In genomic region chr9:35258665-35259474, GRCh38 we compare ENCODE assay signal across 8 cellular contexts.
DNase-seq lines count a peak whose midpoint lies in the region; ATAC-seq and TF ChIP-seq lines count a peak whose summit lies in the region.

No MANE protein-coding gene starts in this region.

- H4K8ac ChIP-seq in mesenchymal stem cell (ENCODE audit: low read length) = no peak overlapping the region

- intact Hi-C loops in A673 (cut with micrococcal nuclease; ENCODE audit: unreplicated experiment) = loop anchor here (1.0 kb wide), 1 partner anchor 143 kb away; no protein-coding TSS in a partner anchor

- H3K27me3 ChIP-seq in A673 (replicated peaks; ENCODE audit: insufficient read depth, low read depth, low read length, poor library complexity) (no peaks in the 10 kb centered on the region), mesenchymal stem cell (ENCODE audit: control insufficient read depth in 1 of 2, insufficient read depth in 1 of 2, low read length in 2 of 2) (no peaks in the 10 kb centered on the region)

- CTCF ChIA-PET in A673 (lab: Charles Lee) = interaction anchor here (0.6 to 1.5 kb wide), 7 partner anchors 27 to 295 kb away, joined by 3 to 10 read pairs (median 6); partner anchors contain the start of genes ATOSB and UNC13B
- CTCF ChIA-PET in activated CD4-positive, alpha-beta T cell treated with anti-CD3 and anti-CD28 coated beads, Interleukin-2, amount 10 ng/mL, durations not matched to agents 7 days and 5 days (lab: Charles Lee) = interaction anchor here (0.7 to 0.9 kb wide), 2 partner anchors 142 to 147 kb away, joined by 3 read pairs; no protein-coding TSS in a partner anchor

- in situ Hi-C loops in GM13976 (cut with MboI; ENCODE audit: low sequenced_read_pairs, unreplicated experiment) = no loop called here

- H4K91ac ChIP-seq in mesenchymal stem cell (ENCODE audit: low read length) = no peak overlapping the region

- H2BK15ac ChIP-seq in mesenchymal stem cell (ENCODE audit: low read depth, poor library complexity, severe bottlenecking) = no peak overlapping the region

- H3K4me3 ChIP-seq in A673 (ENCODE audit: low read depth, low read length, poor library complexity, severe bottlenecking) = no peak overlapping the region
- H3K4me3 ChIP-seq in mesenchymal stem cell (ENCODE audit: insufficient read depth in 1 of 2, low read depth in 1 of 2, low read length in 2 of 2) = no peak overlapping the region

- no peaks in the 10 kb centered on the region for H3K79me1 ChIP-seq in mesenchymal stem cell (replicated peaks; ENCODE audit: low read length, poor library complexity, severe bottlenecking)

- no TSS peak for BruUV-seq in A673 (replicated peaks; lab: Mats Ljungman, UMichigan)

- H3K9me3 ChIP-seq in A673 (ENCODE audit: low read depth, low read length, poor library complexity, severe bottlenecking) (no peaks in the 10 kb centered on the region), mesenchymal stem cell (ENCODE audit: control insufficient read depth, low read length) (no peaks in the 10 kb centered on the region)

- DNase-seq in A673 (ENCODE audit: low spot score) (peak; percentile 87), GM13976 (ENCODE audit: low spot score) (peak; percentile 32), NCI-H345 treated with DMSO at 0.1 percent for 48 hours (lab: John Stamatoyannopoulos, UW; ENCODE audit: unreplicated experiment) (peak; percentile 23), endothelial cell (ENCODE audit: low spot score) (peak; percentile 56), mesenchymal stem cell (peak; percentile 81)
- peak; percentile 62 for DNase-seq in activated CD4-positive, alpha-beta T cell treated with anti-CD3 and anti-CD28 coated beads, Interleukin-2, amount 10 ng/mL, durations not matched to agents 7 days and 5 days
- peak; percentile 2 for DNase-seq in stimulated activated CD8-positive, alpha-beta memory T cell treated with anti-CD3 and anti-CD28 coated beads, Interleukin-7, amount 100 ng/mL, for 24 hours (ENCODE audit: low read depth)

- no peak overlapping the region for H2BK5ac ChIP-seq in mesenchymal stem cell (ENCODE audit: low read depth, low read length, poor library complexity, severe bottlenecking)

- H3K4me2 ChIP-seq in mesenchymal stem cell (ENCODE audit: low read length, poor library complexity, severe bottlenecking) = no peak overlapping the region

- H2BK12ac ChIP-seq in mesenchymal stem cell (ENCODE audit: low read length in 2 of 2) = no peak overlapping the region

- H2AFZ ChIP-seq in mesenchymal stem cell (ENCODE audit: low read depth, low read length) = no peak overlapping the region

- H3K4me3 Mint-ChIP-seq in activated CD4-positive, alpha-beta T cell treated with anti-CD3 and anti-CD28 coated beads, Interleukin-2, amount 10 ng/mL, durations not matched to agents 7 days and 5 days = no peak overlapping the region
- H3K4me3 Mint-ChIP-seq in endothelial cell (ENCODE audit: unreplicated experiment) = no peak overlapping the region

- H2AK5ac ChIP-seq in mesenchymal stem cell (ENCODE audit: low read length, severe bottlenecking) = no peak overlapping the region

- no peak overlapping the region for H3K27ac Mint-ChIP-seq in activated CD4-positive, alpha-beta T cell treated with anti-CD3 and anti-CD28 coated beads, Interleukin-2, amount 10 ng/mL, durations not matched to agents 7 days and 5 days
- H3K27ac Mint-ChIP-seq in endothelial cell (ENCODE audit: unreplicated experiment) = no peak overlapping the region

- peaks cover 4% of the 10 kb centered on the region for H3K27me3 Mint-ChIP-seq in activated CD4-positive, alpha-beta T cell treated with anti-CD3 and anti-CD28 coated beads, Interleukin-2, amount 10 ng/mL, durations not matched to agents 7 days and 5 days
- no peaks in the 10 kb centered on the region for H3K27me3 Mint-ChIP-seq in endothelial cell (ENCODE audit: unreplicated experiment)

- peak overlapping the region; percentile 35 for H3K9ac ChIP-seq in mesenchymal stem cell (ENCODE audit: low read length)

- TF ChIP-seq CTCF in A673 (conservative IDR thresholded peaks at IDR 0.05; ENCODE audit: low read depth, low read length) (peak; percentile 79), GM13976 (IDR thresholded peaks at IDR 0.05; ENCODE audit: borderline replicate concordance, control extremely low read depth, extremely low read depth, insufficient read depth, missing control alignments) (peak; percentile 29), endothelial cell (IDR thresholded peaks at IDR 0.05; ENCODE audit: unreplicated experiment) (peak; percentile 31)

- H3K36me3 ChIP-seq in A673 (ENCODE audit: insufficient read depth, low read length, poor library complexity, severe bottlenecking) (no peaks in the 10 kb centered on the region), mesenchymal stem cell (ENCODE audit: control insufficient read depth in 1 of 2, insufficient read depth in 2 of 2, low read depth in 1 of 2, low read length in 2 of 2) (no peaks in the 10 kb centered on the region)

- 32% methylated on average over 3 of the region's 5 CpGs for WGBS in mesenchymal stem cell

- no peak overlapping the region for H3K4ac ChIP-seq in mesenchymal stem cell (ENCODE audit: low read depth in 1 of 2, low read length in 2 of 2)

- POLR2A ChIA-PET in A673 (lab: Charles Lee; ENCODE audit: low non-redundant PET) = no interaction called here
- POLR2A ChIA-PET in activated CD4-positive, alpha-beta T cell treated with anti-CD3 and anti-CD28 coated beads, Interleukin-2, amount 10 ng/mL, durations not matched to agents 7 days and 5 days (lab: Charles Lee) = no interaction called here

- ATAC-seq in HG03457 (IDR thresholded peaks at IDR 0.05; ENCODE audit: unreplicated experiment) = no peak

- H3K27ac ChIP-seq in A673 (ENCODE audit: low read depth, low read length, poor library complexity, severe bottlenecking) (no peak overlapping the region), mesenchymal stem cell (ENCODE audit: low read length, poor library complexity, severe bottlenecking) (no peak overlapping the region)

- H3K14ac ChIP-seq in mesenchymal stem cell (ENCODE audit: low read length in 2 of 2) = no peak overlapping the region

- no peaks in the 10 kb centered on the region for H3K9me3 Mint-ChIP-seq in activated CD4-positive, alpha-beta T cell treated with anti-CD3 and anti-CD28 coated beads, Interleukin-2, amount 10 ng/mL, durations not matched to agents 7 days and 5 days
- no peaks in the 10 kb centered on the region for H3K9me3 Mint-ChIP-seq in endothelial cell (ENCODE audit: unreplicated experiment)

- no peak overlapping the region for H3K18ac ChIP-seq in mesenchymal stem cell (ENCODE audit: low read depth in 1 of 2, low read length in 2 of 2)

- H3K23ac ChIP-seq in mesenchymal stem cell (ENCODE audit: low read length in 2 of 2) = no peak overlapping the region

- H2BK120ac ChIP-seq in mesenchymal stem cell (ENCODE audit: low read depth, low read length) = no peak overlapping the region

- H3K36me3 Mint-ChIP-seq in activated CD4-positive, alpha-beta T cell treated with anti-CD3 and anti-CD28 coated beads, Interleukin-2, amount 10 ng/mL, durations not matched to agents 7 days and 5 days (ENCODE audit: low read depth) = no peaks in the 10 kb centered on the region
- H3K36me3 Mint-ChIP-seq in endothelial cell (ENCODE audit: low read depth, unreplicated experiment) = no peaks in the 10 kb centered on the region

- H3K4me1 Mint-ChIP-seq in activated CD4-positive, alpha-beta T cell treated with anti-CD3 and anti-CD28 coated beads, Interleukin-2, amount 10 ng/mL, durations not matched to agents 7 days and 5 days = no peaks in the 10 kb centered on the region
- no peaks in the 10 kb centered on the region for H3K4me1 Mint-ChIP-seq in endothelial cell (ENCODE audit: unreplicated experiment)

- H3K4me1 ChIP-seq in A673 (ENCODE audit: insufficient read depth, low read length, poor library complexity, severe bottlenecking) (no peaks in the 10 kb centered on the region), mesenchymal stem cell (ENCODE audit: control insufficient read depth, insufficient read depth, low read depth, low read length) (peaks cover 1% of the 10 kb centered on the region)

Comparison
In these comparisons a context has a peak if more than half of its experiments do, and no peak if none do; other contexts are left out.
1. DNase-seq: peak in every context shown above with its lines; median percentile 87 in A673; 81 in mesenchymal stem cell; 62 in activated CD4-positive, alpha-beta T cell treated with anti-CD3 and anti-CD28 coated beads, Interleukin-2, amount 10 ng/mL, durations not matched to agents 7 days and 5 days; 56 in endothelial cell; 32 in GM13976; 23 in NCI-H345 treated with DMSO at 0.1 percent for 48 hours; 2 in stimulated activated CD8-positive, alpha-beta memory T cell treated with anti-CD3 and anti-CD28 coated beads, Interleukin-7, amount 100 ng/mL, for 24 hours.
2. CTCF ChIP-seq: peak in every context shown above with its lines; median percentile 79 in A673; 31 in endothelial cell; 29 in GM13976.